Comparison of ENCODE assay signal across 14 cellular contexts in genomic region chr7:92925876-92926696, GRCh38.
DNase-seq lines count a peak whose midpoint lies in the region; TF ChIP-seq lines count a peak whose summit lies in the region.
"Had no signal": no experiment of that assay in that cellular context is flagged by ENCODE, and none has a peak within 500 bp of the region (broad histone marks: within the 10 kb centered on the region; RNA-seq: fewer than 3 reads in every experiment).

No MANE protein-coding gene starts in this region.

- intact Hi-C loops in ovary (cut with DNase I), result loop anchor here in 1 of 4 donors (2.0 kb wide), 1 partner anchor 37 kb away; no protein-coding TSS in a partner anchor

- H3K27ac ChIP-seq in iPS-18a (ENCODE audit: low read length), result no peak overlapping the region
- no peak overlapping the region for H3K27ac ChIP-seq in ovary
- H3K27ac ChIP-seq: testis had no signal

- H3K27me3 ChIP-seq in iPS-18a (ENCODE audit: control insufficient read depth, insufficient read depth, low read length) (no peaks in the 10 kb centered on the region), ovary (no peaks in the 10 kb centered on the region)
- H3K27me3 ChIP-seq: testis had no signal

- H3K9me3 ChIP-seq in iPS-18a (ENCODE audit: control insufficient read depth, low read depth, low read length) (no peaks in the 10 kb centered on the region), ovary (no peaks in the 10 kb centered on the region)
- H3K9me3 ChIP-seq: testis had no signal

- WGBS in ovary, 3 donors, result 35 to 48% (median 42%) methylated on average over 8 to 9 of the region's 9 CpGs

- H3K4me1 ChIP-seq in iPS-18a (ENCODE audit: control insufficient read depth, low read depth, low read length), result peaks cover 17% of the 10 kb centered on the region
- H3K4me1 ChIP-seq in ovary (ENCODE audit: insufficient read depth), result no peaks in the 10 kb centered on the region
- H3K4me1 ChIP-seq: testis had no signal

- no peak for TF ChIP-seq EP300 in ovary (IDR thresholded peaks at IDR 0.05)

- DNase-seq in NCI-H2171 treated with DMSO at 0.1 percent for 48 hours (lab: John Stamatoyannopoulos, UW) (peak; percentile 40), NCI-H2171 (lab: John Stamatoyannopoulos, UW) (no peak), amniotic epithelial cell (ENCODE audit: low read depth) (peak; percentile 47), retina (peak; percentile 35), ovary (no peak), D341Med (ENCODE audit: low spot score) (no peak), pons (ENCODE audit: low spot score) (no peak)
- DNase-seq: caudate nucleus; NCI-H1417; NCI-H526 treated with DMSO at 0.1 percent for 48 hours; stimulated activated CD4-positive, alpha-beta T cell treated with anti-CD3 and anti-CD28 coated beads, Interleukin-2, amount 100 ng/mL, for 24 hours; stimulated activated CD8-positive, alpha-beta memory T cell treated with anti-CD3 and anti-CD28 coated beads, Interleukin-4, amount 100 ng/mL, for 48 hours; testis had no signal

- H3K4me3 ChIP-seq in iPS-18a (ENCODE audit: low read length), result peak overlapping the region; percentile 33
- H3K4me3 ChIP-seq in ovary, result no peak overlapping the region
- H3K4me3 ChIP-seq: testis had no signal

- H3K36me3 ChIP-seq in iPS-18a (ENCODE audit: control insufficient read depth, low read depth, low read length), result no peaks in the 10 kb centered on the region
- H3K36me3 ChIP-seq in ovary, result no peaks in the 10 kb centered on the region

- no peak for TF ChIP-seq POLR2A in ovary (IDR thresholded peaks at IDR 0.05)

- TF ChIP-seq CTCF in ovary (IDR thresholded peaks at IDR 0.05), result no peak

- peak overlapping the region; percentile 1 for H3K9ac ChIP-seq in iPS-18a (ENCODE audit: low read length)

Comparison
In these comparisons a context has a peak if more than half of its experiments do, and no peak if none do; other contexts are left out.
1. DNase-seq: peak in NCI-H2171 treated with DMSO at 0.1 percent for 48 hours (single experiment), amniotic epithelial cell (single experiment) and retina (single experiment); none in NCI-H2171 (single experiment), ovary (0 of 5), D341Med (single experiment) and pons (single experiment).